ENCODE assay signal across 22 cellular contexts in genomic region chr13:30900952-30901749, GRCh38. TPM values are rescaled to one million over a fixed set of nuclear protein-coding genes. Genes with fewer than 3 reads are reported as not detected.
"Had no signal": no experiment of that assay in that cellular context is flagged by ENCODE, and none has a peak within 500 bp of the region (broad histone marks: within the 10 kb centered on the region; RNA-seq: fewer than 3 reads in every experiment).

No MANE protein-coding gene starts in this region.

- H3K27ac Mint-ChIP-seq: activated naive CD8-positive, alpha-beta T cell; brain; immature natural killer cell; stimulated activated memory B cell treated with anti-CD40 and anti-IgM and Interleukin-4, amounts not matched to agents 10 μg/mL and 1 μg/mL and 100 μg/mL, for 72 hours had no signal

- DNase-seq: activated CD4-positive, alpha-beta T cell treated with anti-CD3 and anti-CD28 coated beads, Interleukin-2, amount 50 U/mL, for 4 hours; activated CD4-positive, CD25-positive, alpha-beta regulatory T cell; activated gamma-delta T cell treated with Interleukin-2 at 50 U/mL for 16 hours; activated T-cell treated with anti-CD3 and anti-CD28 coated beads, Interleukin-2, amount 50 U/mL, for 48 hours; amniotic stem cell; effector memory CD4-positive, alpha-beta T cell; foreskin melanocyte; head of caudate nucleus; immature natural killer cell; psoas muscle; spleen; SW 1271; thyroid gland; uterus had no signal

- H3K4me3 ChIP-seq: psoas muscle, spleen, thyroid gland, uterus had no signal

- H3K9me3 ChIP-seq: psoas muscle, spleen, thyroid gland, uterus had no signal

- ATAC-seq: psoas muscle, sciatic nerve had no signal

- H3K36me3 ChIP-seq: spleen, thyroid gland, uterus had no signal

- FAIRE-seq: TTC549 had no signal

- H3K4me1 ChIP-seq: psoas muscle, uterus had no signal

- H3K36me3 Mint-ChIP-seq: brain; immature natural killer cell; stimulated activated memory B cell treated with anti-CD40 and anti-IgM and Interleukin-4, amounts not matched to agents 10 μg/mL and 1 μg/mL and 100 μg/mL, for 72 hours had no signal

- H3K4me3 Mint-ChIP-seq: activated naive CD8-positive, alpha-beta T cell; brain; central memory CD8-positive, alpha-beta T cell; immature natural killer cell; stimulated activated memory B cell treated with anti-CD40 and anti-IgM and Interleukin-4, amounts not matched to agents 10 μg/mL and 1 μg/mL and 100 μg/mL, for 72 hours had no signal

- H3K9me3 Mint-ChIP-seq: central memory CD8-positive, alpha-beta T cell; immature natural killer cell; stimulated activated memory B cell treated with anti-CD40 and anti-IgM and Interleukin-4, amounts not matched to agents 10 μg/mL and 1 μg/mL and 100 μg/mL, for 72 hours had no signal

RNA-seq across cellular contexts. Expression of gene MEDAG, which starts 4.9 kb away (rescaled TPM):
- total RNA-seq: T-helper 2 cell treated with Interferon-gamma antibody and Interleukin-4, amounts not matched to agents 100 ng/mL and 5 ng/mL, for 36 hours had no signal

RNA-seq across cellular contexts. Expression of gene TEX26, which starts 31.3 kb away (rescaled TPM):
- total RNA-seq: lower leg skin; psoas muscle; spleen; T-helper 2 cell treated with Interferon-gamma antibody and Interleukin-4, amounts not matched to agents 100 ng/mL and 5 ng/mL, for 36 hours had no signal
